ENCODE assay signal across 23 cellular contexts in the genomic region with DNA sequence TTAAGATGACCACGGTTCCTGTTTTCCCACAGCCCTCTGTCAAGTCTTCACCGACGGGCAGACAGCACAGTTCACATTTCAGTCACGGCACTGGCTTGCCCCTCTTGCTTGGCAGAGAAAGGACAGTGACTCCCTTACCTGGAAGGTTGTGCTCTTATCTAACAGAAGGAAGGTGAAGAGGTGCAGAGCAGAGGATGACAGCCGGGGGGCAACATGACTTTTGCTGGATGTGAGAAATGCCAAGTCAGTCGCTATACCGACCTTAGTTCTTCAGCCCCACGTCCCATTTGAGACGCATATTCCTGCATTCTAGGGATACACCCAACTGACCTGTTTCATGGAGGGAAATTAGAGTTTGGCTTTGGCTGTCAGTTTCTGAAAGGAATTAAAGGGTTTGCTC.
"Had no signal": no experiment of that assay in that cellular context is flagged by ENCODE, and none has a peak within 500 bp of the region (broad histone marks: within the 10 kb centered on the region; RNA-seq: fewer than 3 reads in every experiment).

No MANE protein-coding gene starts in this region.

- H3K4me1 Mint-ChIP-seq: activated naive CD8-positive, alpha-beta T cell treated with anti-CD3 and anti-CD28 coated beads, Interleukin-2, amount 10 ng/mL, durations not matched to agents 7 days and 5 days; immature natural killer cell; natural killer cell had no signal

- H3K27ac Mint-ChIP-seq: activated naive CD4-positive, alpha-beta T cell treated with anti-CD3 and anti-CD28 coated beads for 36 hours; activated naive CD8-positive, alpha-beta T cell treated with anti-CD3 and anti-CD28 coated beads, Interleukin-2, amount 10 ng/mL, durations not matched to agents 7 days and 5 days; brain; immature natural killer cell; natural killer cell; T-helper 2 cell treated with Interferon-gamma antibody and Interleukin-4, amounts not matched to agents 5 μg/mL and 100 μg/mL, for 36 hours had no signal

- H3K36me3 Mint-ChIP-seq: activated naive CD8-positive, alpha-beta T cell treated with anti-CD3 and anti-CD28 coated beads, Interleukin-2, amount 10 ng/mL, durations not matched to agents 7 days and 5 days; brain; immature natural killer cell; natural killer cell had no signal

- H3K4me3 Mint-ChIP-seq: activated naive CD4-positive, alpha-beta T cell treated with anti-CD3 and anti-CD28 coated beads for 36 hours; activated naive CD8-positive, alpha-beta T cell treated with anti-CD3 and anti-CD28 coated beads, Interleukin-2, amount 10 ng/mL, durations not matched to agents 7 days and 5 days; brain; immature natural killer cell; natural killer cell; T-helper 2 cell treated with Interferon-gamma antibody and Interleukin-4, amounts not matched to agents 5 μg/mL and 100 μg/mL, for 36 hours had no signal

- H3K9me3 Mint-ChIP-seq: activated naive CD4-positive, alpha-beta T cell treated with anti-CD3 and anti-CD28 coated beads for 36 hours; activated naive CD8-positive, alpha-beta T cell treated with anti-CD3 and anti-CD28 coated beads, Interleukin-2, amount 10 ng/mL, durations not matched to agents 7 days and 5 days; immature natural killer cell; natural killer cell; T-helper 2 cell treated with Interferon-gamma antibody and Interleukin-4, amounts not matched to agents 5 μg/mL and 100 μg/mL, for 36 hours had no signal

- H3K27ac ChIP-seq: ascending aorta, coronary artery, dorsolateral prefrontal cortex, gastrocnemius medialis, spleen, tibial nerve had no signal

- H3K9me3 ChIP-seq: ascending aorta, gastrocnemius medialis, spleen, tibial nerve had no signal

- H3K4me1 ChIP-seq: ascending aorta, gastrocnemius medialis, spleen, tibial nerve had no signal

- H3K36me3 ChIP-seq: ascending aorta, gastrocnemius medialis, spleen, tibial nerve had no signal

- H3K4me3 ChIP-seq: ascending aorta, coronary artery, dorsolateral prefrontal cortex, gastrocnemius medialis, spleen, tibial nerve had no signal

- DNase-seq: activated CD4-positive, alpha-beta T cell treated with anti-CD3 and anti-CD28 coated beads for 1 hour; activated CD4-positive, alpha-beta T cell treated with anti-CD3 and anti-CD28 coated beads, Interleukin-2, amount 50 U/mL, for 1 hour; activated CD8-positive, alpha-beta memory T cell treated with anti-CD3 and anti-CD28 coated beads for 24 hours; activated effector memory CD4-positive, alpha-beta T cell treated with Interleukin-2 at 50 U/mL for 16 hours; activated naive CD4-positive, alpha-beta T cell treated with anti-CD3 and anti-CD28 coated beads for 36 hours; activated naive CD8-positive, alpha-beta T cell treated with anti-CD3 and anti-CD28 coated beads, Interleukin-2, amount 10 ng/mL, durations not matched to agents 7 days and 5 days; dorsolateral prefrontal cortex; effector memory CD4-positive, alpha-beta T cell; erythroblast; gastrocnemius medialis; glutamatergic neuron; immature natural killer cell; natural killer cell; posterior cingulate gyrus; right cardiac atrium; spleen; stimulated activated naive CD4-positive, alpha-beta T cell treated with Interleukin-2 at 50 U/mL for 16 hours; T-helper 1 cell had no signal

- H3K27me3 Mint-ChIP-seq: brain had no signal

- H3K27me3 ChIP-seq: ascending aorta, gastrocnemius medialis had no signal
